15 cellular contexts compared by ENCODE assay signal in genomic region chr12:77087427-77087826, GRCh38. TPM values are rescaled to one million over a fixed set of nuclear protein-coding genes. Genes with fewer than 3 reads are reported as not detected.
DNase-seq lines count a peak whose midpoint lies in the region; ATAC-seq, FAIRE-seq and TF ChIP-seq lines count a peak whose summit lies in the region.
"Had no signal": no experiment of that assay in that cellular context is flagged by ENCODE, and none has a peak within 500 bp of the region (broad histone marks: within the 10 kb centered on the region; RNA-seq: fewer than 3 reads in every experiment).

No MANE protein-coding gene starts in this region.

- H3K27ac Mint-ChIP-seq in MCF 10A (ENCODE audit: low read depth, unreplicated experiment): no peak overlapping the region
- H3K27ac Mint-ChIP-seq in astrocyte (ENCODE audit: unreplicated experiment): peak overlapping the region; percentile 10
- H3K27ac Mint-ChIP-seq in activated T-helper 2 cell treated with anti-CD3 and anti-CD28 coated beads, Interferon-gamma antibody, Interleukin-2, Interleukin-4, amounts not matched to agents 10 μg/mL and 5 μg/mL and 100 μg/mL, durations not matched to agents 14 hours and 24 hours and 36 hours: no peak overlapping the region
- H3K27ac Mint-ChIP-seq: activated naive CD4-positive, alpha-beta T cell treated with anti-CD3 and anti-CD28 coated beads, Interleukin-2, amount 10 ng/mL, durations not matched to agents 7 days and 5 days had no signal

- H3K4me3 Mint-ChIP-seq in MCF 10A (ENCODE audit: unreplicated experiment) (no peak overlapping the region), astrocyte (ENCODE audit: unreplicated experiment) (no peak overlapping the region)
- H3K4me3 Mint-ChIP-seq in activated T-helper 2 cell treated with anti-CD3 and anti-CD28 coated beads, Interferon-gamma antibody, Interleukin-2, Interleukin-4, amounts not matched to agents 10 μg/mL and 5 μg/mL and 100 μg/mL, durations not matched to agents 14 hours and 24 hours and 36 hours (ENCODE audit: low read depth): no peak overlapping the region
- H3K4me3 Mint-ChIP-seq: activated naive CD4-positive, alpha-beta T cell treated with anti-CD3 and anti-CD28 coated beads, Interleukin-2, amount 10 ng/mL, durations not matched to agents 7 days and 5 days had no signal

- CTCF ChIA-PET in mammary epithelial cell (lab: Charles Lee; ENCODE audit: low non-redundant PET) (interaction anchor here (0.7 kb wide), 1 partner anchor 60 kb away, joined by 16 read pairs; no protein-coding TSS in a partner anchor), MCF 10A (lab: Yijun Ruan, JAX) (interaction anchor here (0.8 to 1.2 kb wide), 2 partner anchors 16 to 39 kb away, joined by 3 to 6 read pairs; no protein-coding TSS in a partner anchor)

- H3K4me3 ChIP-seq in mammary epithelial cell (replicated peaks in 1 of 3; ENCODE audit: insufficient read depth in 1 of 3, low read depth in 2 of 3, low read length in 3 of 3) (no peak overlapping the region), astrocyte (ENCODE audit: insufficient read depth, low read depth, low read length) (no peak overlapping the region)
- H3K4me3 ChIP-seq: A549, lung had no signal

- peak overlapping the region; percentile 33 for H2AFZ ChIP-seq in mammary epithelial cell (ENCODE audit: low read depth, low read length)
- H2AFZ ChIP-seq in astrocyte (ENCODE audit: low read depth, low read length): peak overlapping the region; percentile 42

- H3K36me3 ChIP-seq in mammary epithelial cell (ENCODE audit: insufficient read depth, low read length): no peaks in the 10 kb centered on the region
- H3K36me3 ChIP-seq in astrocyte (ENCODE audit: insufficient read depth, low read length): no peaks in the 10 kb centered on the region

- in situ Hi-C loops in mammary epithelial cell (cut with MboI; ENCODE audit: low sequenced_read_pairs in 2 of 2): no loop called here

- DNase-seq in mammary epithelial cell (peak; percentile 95), MCF 10A (ENCODE audit: unreplicated experiment) (no peak), astrocyte (ENCODE audit: low read depth) (peak; percentile 98), glomerular visceral epithelial cell (ENCODE audit: extremely low spot score) (peak; percentile 26), NCI-H524 (lab: John Stamatoyannopoulos, UW) (no peak)
- no peak for DNase-seq in activated T-helper 2 cell treated with anti-CD3 and anti-CD28 coated beads, Interferon-gamma antibody, Interleukin-2, Interleukin-4, amounts not matched to agents 10 μg/mL and 5 μg/mL and 100 μg/mL, durations not matched to agents 14 hours and 24 hours and 36 hours (ENCODE audit: low spot score)
- DNase-seq: activated naive CD4-positive, alpha-beta T cell treated with anti-CD3 and anti-CD28 coated beads, Interleukin-2, amount 10 ng/mL, durations not matched to agents 7 days and 5 days; cerebellar nuclear complex; NCI-H1092; NCI-H2227 treated with DMSO at 0.1 percent for 48 hours had no signal

- dilution Hi-C loops in mammary epithelial cell (cut with HindIII; ENCODE audit: low sequenced_read_pairs): no loop called here

- no peaks in the 10 kb centered on the region for H3K79me2 ChIP-seq in mammary epithelial cell (ENCODE audit: insufficient read depth, low read length)
- no peaks in the 10 kb centered on the region for H3K79me2 ChIP-seq in astrocyte (ENCODE audit: insufficient read depth, low read length)

- TF ChIP-seq CTCF in mammary epithelial cell (conservative IDR thresholded peaks at IDR 0.05 in 1 of 2, IDR thresholded peaks at IDR 0.05 in 1 of 2; ENCODE audit: extremely low read depth in 1 of 2, insufficient read depth in 1 of 2, low read depth in 1 of 2, low read length in 2 of 2) (no peak), MCF 10A (IDR thresholded peaks at IDR 0.05; ENCODE audit: unreplicated experiment) (no peak), astrocyte (IDR thresholded peaks at IDR 0.05; ENCODE audit: insufficient read depth, low read depth, low read length) (no peak)

- H3K27ac ChIP-seq in mammary epithelial cell (ENCODE audit: insufficient read depth, low read depth, low read length) (no peak overlapping the region), astrocyte (ENCODE audit: low read depth, low read length) (peak overlapping the region; percentile 16)
- H3K27ac ChIP-seq: A549 had no signal

- POLR2A ChIA-PET in MCF 10A (lab: Yijun Ruan, JAX): interaction anchor here (0.6 kb wide), 1 partner anchor 55 kb away, joined by 3 read pairs; no protein-coding TSS in a partner anchor

- H3K9me3 Mint-ChIP-seq in MCF 10A (ENCODE audit: unreplicated experiment): peaks cover 7% of the 10 kb centered on the region
- H3K9me3 Mint-ChIP-seq in astrocyte (ENCODE audit: unreplicated experiment): peaks cover 2% of the 10 kb centered on the region
- H3K9me3 Mint-ChIP-seq in activated T-helper 2 cell treated with anti-CD3 and anti-CD28 coated beads, Interferon-gamma antibody, Interleukin-2, Interleukin-4, amounts not matched to agents 10 μg/mL and 5 μg/mL and 100 μg/mL, durations not matched to agents 14 hours and 24 hours and 36 hours: no peaks in the 10 kb centered on the region
- H3K9me3 Mint-ChIP-seq: activated naive CD4-positive, alpha-beta T cell treated with anti-CD3 and anti-CD28 coated beads, Interleukin-2, amount 10 ng/mL, durations not matched to agents 7 days and 5 days had no signal

- H3K4me1 Mint-ChIP-seq in MCF 10A (ENCODE audit: insufficient read depth, unreplicated experiment): no peaks in the 10 kb centered on the region
- H3K4me1 Mint-ChIP-seq in astrocyte (ENCODE audit: low read depth, unreplicated experiment): peaks cover 11% of the 10 kb centered on the region
- no peaks in the 10 kb centered on the region for H3K4me1 Mint-ChIP-seq in activated T-helper 2 cell treated with anti-CD3 and anti-CD28 coated beads, Interferon-gamma antibody, Interleukin-2, Interleukin-4, amounts not matched to agents 10 μg/mL and 5 μg/mL and 100 μg/mL, durations not matched to agents 14 hours and 24 hours and 36 hours (ENCODE audit: low read depth)
- H3K4me1 Mint-ChIP-seq: activated naive CD4-positive, alpha-beta T cell treated with anti-CD3 and anti-CD28 coated beads, Interleukin-2, amount 10 ng/mL, durations not matched to agents 7 days and 5 days had no signal

- H3K4me2 ChIP-seq in mammary epithelial cell (ENCODE audit: insufficient read depth, low read depth, low read length) (peak overlapping the region; percentile 34), astrocyte (ENCODE audit: low read length) (peak overlapping the region; percentile 41)
- H3K4me2 ChIP-seq: A549 had no signal

- no peak overlapping the region for H3K9ac ChIP-seq in mammary epithelial cell (ENCODE audit: insufficient read depth, low read length)
- H3K9ac ChIP-seq in astrocyte (ENCODE audit: low read length): peak overlapping the region; percentile 13

- ATAC-seq in HG03460 (IDR thresholded peaks at IDR 0.05; ENCODE audit: unreplicated experiment): no peak
- no peak for ATAC-seq in HG03571 (IDR thresholded peaks at IDR 0.05; ENCODE audit: unreplicated experiment)
- ATAC-seq: A549 had no signal

- BruUV-seq in mammary epithelial cell (replicated peaks; lab: Mats Ljungman, UMichigan) (no TSS peak), MCF 10A (replicated peaks; lab: Mats Ljungman, UMichigan) (no TSS peak)

- H4K20me1 ChIP-seq in mammary epithelial cell (ENCODE audit: insufficient read depth, low read length) (no peaks in the 10 kb centered on the region), astrocyte (ENCODE audit: insufficient read depth, low read length) (no peaks in the 10 kb centered on the region)

- 9% methylated on average over 4 of the region's 4 CpGs for WGBS in mammary epithelial cell (ENCODE audit: low coverage, missing lambda C conversion rate)

- intact Hi-C loops in mammary epithelial cell (cut with micrococcal nuclease): no loop called here
- intact Hi-C loops in MCF 10A (cut with micrococcal nuclease): no loop called here
- intact Hi-C loops in activated T-helper 2 cell treated with anti-CD3 and anti-CD28 coated beads, Interferon-gamma antibody, Interleukin-2, Interleukin-4, amounts not matched to agents 10 μg/mL and 5 μg/mL and 100 μg/mL, durations not matched to agents 14 hours and 24 hours and 36 hours (cut with micrococcal nuclease): no loop called here

- H3K4me1 ChIP-seq in mammary epithelial cell (ENCODE audit: insufficient read depth, low read length) (peaks cover 10% of the 10 kb centered on the region), astrocyte (ENCODE audit: insufficient read depth, low read length) (peaks cover 8% of the 10 kb centered on the region)
- H3K4me1 ChIP-seq: A549 had no signal

- no peaks in the 10 kb centered on the region for H3K27me3 ChIP-seq in mammary epithelial cell (ENCODE audit: insufficient read depth, low read length)
- no peaks in the 10 kb centered on the region for H3K27me3 ChIP-seq in astrocyte (ENCODE audit: insufficient read depth, low read length)

- FAIRE-seq in astrocyte (lab: Jason Lieb, UNC): no peak
- FAIRE-seq: D721Med had no signal

- no peaks in the 10 kb centered on the region for H3K36me3 Mint-ChIP-seq in MCF 10A (ENCODE audit: insufficient read depth, unreplicated experiment)
- no peaks in the 10 kb centered on the region for H3K36me3 Mint-ChIP-seq in astrocyte (ENCODE audit: low read depth, unreplicated experiment)
- H3K36me3 Mint-ChIP-seq in activated T-helper 2 cell treated with anti-CD3 and anti-CD28 coated beads, Interferon-gamma antibody, Interleukin-2, Interleukin-4, amounts not matched to agents 10 μg/mL and 5 μg/mL and 100 μg/mL, durations not matched to agents 14 hours and 24 hours and 36 hours (ENCODE audit: low read depth): no peaks in the 10 kb centered on the region
- H3K36me3 Mint-ChIP-seq: activated naive CD4-positive, alpha-beta T cell treated with anti-CD3 and anti-CD28 coated beads, Interleukin-2, amount 10 ng/mL, durations not matched to agents 7 days and 5 days had no signal

- H3K9me3 ChIP-seq in mammary epithelial cell (replicated peaks; ENCODE audit: insufficient read depth, low read length) (no peaks in the 10 kb centered on the region), astrocyte (ENCODE audit: insufficient read depth, low read depth, low read length) (no peaks in the 10 kb centered on the region)
- H3K9me3 ChIP-seq: A549 had no signal

- no peaks in the 10 kb centered on the region for H3K27me3 Mint-ChIP-seq in MCF 10A (ENCODE audit: insufficient read depth, unreplicated experiment)
- H3K27me3 Mint-ChIP-seq in astrocyte (ENCODE audit: low read depth, unreplicated experiment): no peaks in the 10 kb centered on the region
- no peaks in the 10 kb centered on the region for H3K27me3 Mint-ChIP-seq in activated T-helper 2 cell treated with anti-CD3 and anti-CD28 coated beads, Interferon-gamma antibody, Interleukin-2, Interleukin-4, amounts not matched to agents 10 μg/mL and 5 μg/mL and 100 μg/mL, durations not matched to agents 14 hours and 24 hours and 36 hours (ENCODE audit: low read depth)
- H3K27me3 Mint-ChIP-seq: activated naive CD4-positive, alpha-beta T cell treated with anti-CD3 and anti-CD28 coated beads, Interleukin-2, amount 10 ng/mL, durations not matched to agents 7 days and 5 days had no signal

RNA-seq across cellular contexts. Expression of gene E2F7, which starts 22.1 kb away (rescaled TPM):
- 10 to 100 TPM in 1 of 2 donors, 1 to 10 TPM in 1; 5.7 to 35.4 TPM for total RNA-seq in mammary epithelial cell
- 11.9 TPM for polyA plus RNA-seq in mammary epithelial cell
- polyA minus RNA-seq in mammary epithelial cell: 18.5 TPM
- total RNA-seq in MCF 10A (2022): 23.5 and 34.4 TPM in 2 replicates
- 21.5 and 26.2 TPM in 2 replicates for total RNA-seq in astrocyte
- total RNA-seq in activated T-helper 2 cell treated with anti-CD3 and anti-CD28 coated beads, Interferon-gamma antibody, Interleukin-2, Interleukin-4, amounts not matched to agents 10 μg/mL and 5 μg/mL and 100 μg/mL, durations not matched to agents 14 hours and 24 hours and 36 hours: 14.3 and 17.7 TPM in 2 replicates

Comparison
In these comparisons a context has a peak if more than half of its experiments do, and no peak if none do; other contexts are left out.
1. DNase-seq: peak in mammary epithelial cell (single experiment), astrocyte (single experiment) and glomerular visceral epithelial cell (single experiment); none in MCF 10A (single experiment), activated T-helper 2 cell treated with anti-CD3 and anti-CD28 coated beads, Interferon-gamma antibody, Interleukin-2, Interleukin-4, amounts not matched to agents 10 μg/mL and 5 μg/mL and 100 μg/mL, durations not matched to agents 14 hours and 24 hours and 36 hours (single experiment) and NCI-H524 (0 of 2).